Comparison of ENCODE assay signal across 10 cellular contexts in the genomic region with DNA sequence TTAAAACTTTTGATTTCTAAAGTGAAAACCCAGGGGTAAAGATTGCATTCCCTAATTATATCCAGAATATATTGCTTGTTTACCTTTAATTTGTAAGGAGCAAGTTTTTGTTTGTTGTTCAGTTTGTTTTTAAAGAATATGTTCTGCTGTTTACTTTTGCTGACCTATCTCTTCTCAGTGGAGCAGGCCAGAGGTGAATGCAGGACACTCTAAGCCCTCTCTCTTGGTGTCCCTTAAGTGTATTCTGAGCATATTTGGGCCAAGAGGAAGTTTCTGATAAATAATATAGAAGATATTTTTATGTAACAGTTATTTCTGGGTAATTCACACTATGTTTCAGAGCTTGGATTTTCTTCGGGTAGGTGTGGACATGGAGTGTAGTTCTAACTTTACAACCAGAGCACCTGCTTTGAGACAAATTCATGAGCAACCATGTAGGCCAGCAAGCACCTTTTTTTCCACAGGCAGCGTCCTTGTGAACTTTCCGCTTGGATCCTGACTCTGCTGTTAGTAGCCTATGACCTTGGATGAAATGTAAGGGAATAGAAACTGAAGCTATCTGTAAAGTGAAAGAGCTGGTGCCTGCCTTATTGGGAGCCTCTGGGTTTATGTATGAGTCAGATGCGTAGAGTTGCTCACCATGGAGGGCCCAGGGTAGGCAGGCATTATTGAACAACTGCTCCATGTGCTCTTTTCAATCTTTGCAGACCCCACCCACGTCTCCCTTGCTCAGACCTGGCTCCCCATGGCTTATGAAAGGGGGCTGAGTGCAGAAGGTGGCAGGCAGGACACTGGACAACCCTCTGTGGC. TPM values are rescaled to one million over a fixed set of nuclear protein-coding genes. Genes with fewer than 3 reads are reported as not detected.
DNase-seq lines count a peak whose midpoint lies in the region; ATAC-seq, FAIRE-seq and TF ChIP-seq lines count a peak whose summit lies in the region.
"Had no signal": no experiment of that assay in that cellular context is flagged by ENCODE, and none has a peak within 500 bp of the region (broad histone marks: within the 10 kb centered on the region; RNA-seq: fewer than 3 reads in every experiment).

No MANE protein-coding gene starts in this region.

- intact Hi-C loops in posterior vena cava (cut with DNase I): no loop called here

- no peak for ATAC-seq in gastroesophageal sphincter

- DNase-seq in GM12865 (ENCODE audit: low read depth): peak; percentile 81
- peak; percentile 27 for DNase-seq in H54 (ENCODE audit: insufficient read length, low spot score)
- peak; percentile 64 for DNase-seq in RPMI7951 (ENCODE audit: low read depth)
- peak; percentile 60 for DNase-seq in stimulated activated CD8-positive, alpha-beta memory T cell treated with anti-CD3 and anti-CD28 coated beads, Interleukin-4, amount 100 ng/mL, for 48 hours
- DNase-seq in NCI-H526 (lab: John Stamatoyannopoulos, UW): no peak
- DNase-seq in DMS53 (lab: John Stamatoyannopoulos, UW): no peak
- DNase-seq in posterior vena cava (ENCODE audit: low spot score): no peak

- TF ChIP-seq CTCF in GM12865 (IDR thresholded peaks at IDR 0.05; ENCODE audit: insufficient read depth, low read depth, low read length, missing control alignments) (no peak), gastroesophageal sphincter (IDR thresholded peaks at IDR 0.05) (no peak)

- H3K4me3 ChIP-seq in GM12865 (ENCODE audit: low read depth, low read length): peak overlapping the region; percentile 51
- no peak overlapping the region for H3K4me3 ChIP-seq in gastroesophageal sphincter

- no peak for TF ChIP-seq EP300 in gastroesophageal sphincter (IDR thresholded peaks at IDR 0.05)

- TF ChIP-seq POLR2A in H54 (IDR thresholded peaks at IDR 0.05; ENCODE audit: low read depth, low read length): no peak
- TF ChIP-seq POLR2A in gastroesophageal sphincter (IDR thresholded peaks at IDR 0.05): no peak

- 64 to 70% methylated on average over 4 of the region's 5 CpGs for WGBS in gastroesophageal sphincter (ENCODE audit: low coverage in 1 of 2), 2 donors

- no peak for FAIRE-seq in H54 (lab: Jason Lieb, UNC)
- FAIRE-seq: colon, H1 had no signal

- H3K4me1 ChIP-seq in gastroesophageal sphincter: peaks cover 0 to 74% (median 17%) of the 10 kb centered on the region in 3 donors

- no peaks in the 10 kb centered on the region for H3K9me3 ChIP-seq in gastroesophageal sphincter

- H3K27me3 ChIP-seq in gastroesophageal sphincter: no peaks in the 10 kb centered on the region

- peak overlapping the region in 3 of 4 donors; percentile 36 to 67 (median 58) for H3K27ac ChIP-seq in gastroesophageal sphincter

- H3K36me3 ChIP-seq in gastroesophageal sphincter: peaks cover 0 to 38% of the 10 kb centered on the region in 2 donors

RNA-seq across cellular contexts. Expression of a gene that starts 16.1 kb away (rescaled TPM):
- 43.0 and 47.9 TPM in 2 replicates for total RNA-seq in RPMI7951 (2014; rRNA removed; shearing (Covaris generic))
- total RNA-seq in gastroesophageal sphincter: 100 to 1,000 TPM; 112 to 222 (median 137) TPM
- total RNA-seq in posterior vena cava: 100 to 1,000 TPM; 123 to 132 TPM

RNA-seq across cellular contexts. Expression of a gene that starts 40.5 kb away (rescaled TPM):
- total RNA-seq in RPMI7951 (2014; rRNA removed; shearing (Covaris generic)): 232 and 263 TPM in 2 replicates
- total RNA-seq in gastroesophageal sphincter (100 to 1,000 TPM; 124 to 193 (median 160) TPM), posterior vena cava (10 to 100 TPM; 50.3 to 52.5 TPM)

RNA-seq across cellular contexts. Expression of a gene that starts 48.8 kb away (rescaled TPM):
- total RNA-seq in RPMI7951 (2014; rRNA removed; shearing (Covaris generic)): 120 and 127 TPM in 2 replicates
- total RNA-seq in gastroesophageal sphincter (10 to 100 TPM; 34.2 to 46.4 (median 41.4) TPM), posterior vena cava (10 to 100 TPM; 33.9 to 40.2 TPM)

Comparison
In these comparisons a context has a peak if more than half of its experiments do, and no peak if none do; other contexts are left out.
1. DNase-seq: peak in GM12865 (single experiment), H54 (single experiment), RPMI7951 (single experiment) and stimulated activated CD8-positive, alpha-beta memory T cell treated with anti-CD3 and anti-CD28 coated beads, Interleukin-4, amount 100 ng/mL, for 48 hours (single experiment); none in NCI-H526 (0 of 2), DMS53 (single experiment) and posterior vena cava (single experiment).